ENCODE assay signal across 11 cellular contexts in the genomic region with DNA sequence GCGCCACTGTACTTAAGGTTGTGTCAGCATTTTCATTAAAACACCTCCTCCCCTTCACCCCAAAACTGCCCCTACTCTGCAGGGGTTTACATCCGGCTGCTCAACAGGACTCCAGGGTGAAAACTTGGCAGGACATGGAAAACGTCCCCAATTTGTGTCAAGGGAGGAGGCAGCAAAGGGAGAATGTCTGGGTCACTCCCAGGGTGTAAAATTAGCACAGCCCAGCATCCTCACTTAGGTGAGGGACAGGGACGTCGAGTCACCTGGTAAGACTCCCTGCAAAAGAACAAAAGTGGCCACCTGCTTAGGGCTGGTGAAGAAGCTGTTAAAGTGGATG.
DNase-seq lines count a peak whose midpoint lies in the region; ATAC-seq, FAIRE-seq and TF ChIP-seq lines count a peak whose summit lies in the region.
"Had no signal": no experiment of that assay in that cellular context is flagged by ENCODE, and none has a peak within 500 bp of the region (broad histone marks: within the 10 kb centered on the region; RNA-seq: fewer than 3 reads in every experiment).

No MANE protein-coding gene starts in this region.

- TF ChIP-seq POLR2A in gastroesophageal sphincter (IDR thresholded peaks at IDR 0.05) (no peak), stomach (IDR thresholded peaks at IDR 0.05) (no peak)

- intact Hi-C loops in activated CD4-positive, alpha-beta memory T cell treated with anti-CD3 and anti-CD28 coated beads for 36 hours (cut with micrococcal nuclease): loop anchor here (2.0 kb wide), 2 partner anchors 20 to 250 kb away; no protein-coding TSS in a partner anchor
- intact Hi-C loops in stomach (cut with DNase I; ENCODE audit: low total_unique reads): no loop called here

- TF ChIP-seq CTCF in gastroesophageal sphincter (IDR thresholded peaks at IDR 0.05) (no peak), stomach (IDR thresholded peaks at IDR 0.05) (no peak), D721Med (IDR thresholded peaks at IDR 0.05; ENCODE audit: insufficient read depth, missing control alignments) (no peak)

- peaks cover 0 to 31% of the 10 kb centered on the region in 2 donors for H3K36me3 ChIP-seq in gastroesophageal sphincter
- H3K36me3 ChIP-seq in stomach: peaks cover 26 to 53% (median 40%) of the 10 kb centered on the region in 4 donors
- no peaks in the 10 kb centered on the region for H3K36me3 ChIP-seq in mesendoderm (ENCODE audit: control insufficient read depth, insufficient read depth, low read length)

- no peaks in the 10 kb centered on the region for H3K79me1 ChIP-seq in mesendoderm (ENCODE audit: low read length)

- H3K18ac ChIP-seq in mesendoderm (ENCODE audit: low read length): no peak overlapping the region

- WGBS in gastroesophageal sphincter (ENCODE audit: low coverage in 1 of 2), 2 donors: 16 to 34% methylated on average over 4 to 5 of the region's 5 CpGs
- 57 to 65% (median 63%) methylated on average over 5 of the region's 5 CpGs for WGBS in stomach, 5 donors
- WGBS in mesendoderm (ENCODE audit: extremely low coverage, insufficient coverage, low lambda C conversion rate): no CpG with 5 or more reads among the region's 5 CpGs

- no peak overlapping the region for H3K4me2 ChIP-seq in mesendoderm (ENCODE audit: low read length)

- no peak for FAIRE-seq in D721Med (lab: Jason Lieb, UNC)

- no peak for ATAC-seq in gastroesophageal sphincter
- ATAC-seq in GM19035 (IDR thresholded peaks at IDR 0.05; ENCODE audit: unreplicated experiment): no peak

- H3K56ac ChIP-seq in mesendoderm (ENCODE audit: low read length): no peak overlapping the region

- POLR2A ChIA-PET in activated CD4-positive, alpha-beta T cell treated with anti-CD3 and anti-CD28 coated beads, Interleukin-2, amount 10 ng/mL, durations not matched to agents 7 days and 5 days (lab: Charles Lee): no interaction called here
- POLR2A ChIA-PET in activated CD4-positive, alpha-beta memory T cell treated with anti-CD3 and anti-CD28 coated beads for 36 hours (lab: Charles Lee): interaction anchor here (1.9 to 3.9 kb wide), 3 partner anchors 9 to 36 kb away, joined by 6 to 34 read pairs (median 8); no protein-coding TSS in a partner anchor

- peak overlapping the region; percentile 90 for H3K27ac Mint-ChIP-seq in activated CD4-positive, alpha-beta T cell treated with anti-CD3 and anti-CD28 coated beads, Interleukin-2, amount 10 ng/mL, durations not matched to agents 7 days and 5 days
- peak overlapping the region; percentile 86 for H3K27ac Mint-ChIP-seq in activated CD4-positive, alpha-beta memory T cell treated with anti-CD3 and anti-CD28 coated beads for 36 hours

- no peak overlapping the region for H2BK120ac ChIP-seq in mesendoderm (ENCODE audit: low read depth, low read length)

- TF ChIP-seq EP300 in gastroesophageal sphincter (IDR thresholded peaks at IDR 0.05) (no peak), stomach (IDR thresholded peaks at IDR 0.05) (no peak)

- H3K9me3 ChIP-seq in gastroesophageal sphincter (no peaks in the 10 kb centered on the region), stomach (no peaks in the 10 kb centered on the region)

- no peaks in the 10 kb centered on the region for H3K79me2 ChIP-seq in mesendoderm (ENCODE audit: control insufficient read depth, insufficient read depth, low read length)

- DNase-seq in activated CD4-positive, alpha-beta T cell treated with anti-CD3 and anti-CD28 coated beads, Interleukin-2, amount 10 ng/mL, durations not matched to agents 7 days and 5 days: no peak
- no peak for DNase-seq in activated CD4-positive, alpha-beta T cell treated with anti-CD3 and anti-CD28 coated beads, Interleukin-2, amount 50 U/mL, for 1 hour
- no peak for DNase-seq in activated CD4-positive, alpha-beta memory T cell treated with anti-CD3 and anti-CD28 coated beads for 36 hours
- DNase-seq in stomach (no peak), D721Med (ENCODE audit: insufficient read length, low spot score) (no peak), mesendoderm (no peak)
- DNase-seq: activated CD4-positive, alpha-beta T cell treated with anti-CD3 and anti-CD28 coated beads for 4 hours; NCI-H2081 treated with DMSO at 0.1 percent for 48 hours had no signal

- peaks cover 99% of the 10 kb centered on the region for H3K4me1 Mint-ChIP-seq in activated CD4-positive, alpha-beta T cell treated with anti-CD3 and anti-CD28 coated beads, Interleukin-2, amount 10 ng/mL, durations not matched to agents 7 days and 5 days
- H3K4me1 Mint-ChIP-seq in activated CD4-positive, alpha-beta memory T cell treated with anti-CD3 and anti-CD28 coated beads for 36 hours (ENCODE audit: low read depth): peaks cover 100% of the 10 kb centered on the region

- no peak overlapping the region for H4K5ac ChIP-seq in mesendoderm (ENCODE audit: low read length)

- H2BK15ac ChIP-seq in mesendoderm (replicated peaks; ENCODE audit: low read depth): no peak overlapping the region

- H3K27ac ChIP-seq in gastroesophageal sphincter: peak overlapping the region; percentile 85 to 98 (median 97)
- peak overlapping the region; percentile 14 to 81 (median 63) for H3K27ac ChIP-seq in stomach
- no peak overlapping the region for H3K27ac ChIP-seq in mesendoderm (ENCODE audit: low read depth, low read length)
- H3K27ac ChIP-seq: HL-60 had no signal

- H3K23ac ChIP-seq in mesendoderm (ENCODE audit: low read length): no peak overlapping the region

- H3K4ac ChIP-seq in mesendoderm (ENCODE audit: low read depth, low read length): no peak overlapping the region

- H3K36me3 Mint-ChIP-seq in activated CD4-positive, alpha-beta T cell treated with anti-CD3 and anti-CD28 coated beads, Interleukin-2, amount 10 ng/mL, durations not matched to agents 7 days and 5 days (ENCODE audit: low read depth): peaks cover 83% of the 10 kb centered on the region
- H3K36me3 Mint-ChIP-seq in activated CD4-positive, alpha-beta memory T cell treated with anti-CD3 and anti-CD28 coated beads for 36 hours: peaks cover 79% of the 10 kb centered on the region

- H3K27me3 ChIP-seq in gastroesophageal sphincter (no peaks in the 10 kb centered on the region), stomach (no peaks in the 10 kb centered on the region), mesendoderm (ENCODE audit: insufficient read depth, low read length, poor library complexity) (no peaks in the 10 kb centered on the region)

- H3K9ac ChIP-seq in mesendoderm (ENCODE audit: low read length): no peak overlapping the region

- no peak overlapping the region for H4K8ac ChIP-seq in mesendoderm (ENCODE audit: low read depth, low read length)

- peak overlapping the region; percentile 2 for H3K4me3 Mint-ChIP-seq in activated CD4-positive, alpha-beta T cell treated with anti-CD3 and anti-CD28 coated beads, Interleukin-2, amount 10 ng/mL, durations not matched to agents 7 days and 5 days
- H3K4me3 Mint-ChIP-seq in activated CD4-positive, alpha-beta memory T cell treated with anti-CD3 and anti-CD28 coated beads for 36 hours: peak overlapping the region; percentile 6

- H3K4me1 ChIP-seq in gastroesophageal sphincter (peaks cover 71 to 99% (median 74%) of the 10 kb centered on the region in 3 donors), stomach (peaks cover 42 to 100% (median 88%) of the 10 kb centered on the region in 4 donors), mesendoderm (ENCODE audit: control insufficient read depth, low read depth, low read length) (peaks cover 16% of the 10 kb centered on the region)

- no peak overlapping the region for H2AK5ac ChIP-seq in mesendoderm (ENCODE audit: low read length)

- no peak overlapping the region for H2BK5ac ChIP-seq in mesendoderm (ENCODE audit: low read length)

- no peaks in the 10 kb centered on the region for H3K9me3 Mint-ChIP-seq in activated CD4-positive, alpha-beta T cell treated with anti-CD3 and anti-CD28 coated beads, Interleukin-2, amount 10 ng/mL, durations not matched to agents 7 days and 5 days
- no peaks in the 10 kb centered on the region for H3K9me3 Mint-ChIP-seq in activated CD4-positive, alpha-beta memory T cell treated with anti-CD3 and anti-CD28 coated beads for 36 hours

- no peak overlapping the region for H3K4me3 ChIP-seq in gastroesophageal sphincter
- H3K4me3 ChIP-seq in stomach: no peak overlapping the region
- H3K4me3 ChIP-seq in mesendoderm (ENCODE audit: low read length): no peak overlapping the region

- H3K27me3 Mint-ChIP-seq in activated CD4-positive, alpha-beta T cell treated with anti-CD3 and anti-CD28 coated beads, Interleukin-2, amount 10 ng/mL, durations not matched to agents 7 days and 5 days: no peaks in the 10 kb centered on the region
- H3K27me3 Mint-ChIP-seq in activated CD4-positive, alpha-beta memory T cell treated with anti-CD3 and anti-CD28 coated beads for 36 hours: no peaks in the 10 kb centered on the region

- CTCF ChIA-PET in activated CD4-positive, alpha-beta T cell treated with anti-CD3 and anti-CD28 coated beads, Interleukin-2, amount 10 ng/mL, durations not matched to agents 7 days and 5 days (lab: Charles Lee): interaction anchor here (0.6 to 0.7 kb wide), 2 partner anchors 12 to 391 kb away, joined by 3 to 4 read pairs; no protein-coding TSS in a partner anchor
- CTCF ChIA-PET in activated CD4-positive, alpha-beta memory T cell treated with anti-CD3 and anti-CD28 coated beads for 36 hours (lab: Charles Lee): interaction anchor here (0.6 to 1.2 kb wide), 3 partner anchors 10 to 45 kb away, joined by 3 to 6 read pairs (median 3); no protein-coding TSS in a partner anchor
